14 cellular contexts compared by ENCODE assay signal in genomic region chr3:40717471-40717870, GRCh38.
DNase-seq lines count a peak whose midpoint lies in the region; ATAC-seq and TF ChIP-seq lines count a peak whose summit lies in the region.
"Had no signal": no experiment of that assay in that cellular context is flagged by ENCODE, and none has a peak within 500 bp of the region (broad histone marks: within the 10 kb centered on the region; RNA-seq: fewer than 3 reads in every experiment).

No MANE protein-coding gene starts in this region.

- intact Hi-C loops in dendritic cell treated with granulocyte-macrophage colony-stimulating factor and Interleukin-4, amounts not matched to agents 40 ng/mL and 50 ng/mL, for 4 days (cut with micrococcal nuclease): no loop called here
- intact Hi-C loops in spleen (cut with DNase I; ENCODE audit: low total_unique reads): no loop called here

- ATAC-seq in naive B cell (ENCODE audit: low read depth in 2 of 2) (no peak), GM18520 (IDR thresholded peaks at IDR 0.05; ENCODE audit: unreplicated experiment) (no peak)

- 86 to 100% (median 94%) methylated on average over 1 of the region's 1 CpG for WGBS in spleen, 5 donors

- no peaks in the 10 kb centered on the region for H3K9me3 Mint-ChIP-seq in dendritic cell treated with granulocyte-macrophage colony-stimulating factor and Interleukin-4, amounts not matched to agents 40 ng/mL and 50 ng/mL, for 4 days
- H3K9me3 Mint-ChIP-seq in naive B cell: peaks cover 0 to 2% (median 0%) of the 10 kb centered on the region in 7 donors
- H3K9me3 Mint-ChIP-seq: CD4-positive, alpha-beta memory T cell; H9 had no signal

- H3K27ac Mint-ChIP-seq in dendritic cell treated with granulocyte-macrophage colony-stimulating factor and Interleukin-4, amounts not matched to agents 40 ng/mL and 50 ng/mL, for 4 days: peak overlapping the region; percentile 33
- H3K27ac Mint-ChIP-seq in naive B cell: peak overlapping the region in 5 of 6 donors; percentile 34 to 79 (median 45)
- H3K27ac Mint-ChIP-seq: CD4-positive, alpha-beta memory T cell; H9 had no signal

- peak overlapping the region; percentile 0; the same call in 1 of the 2 replicates for H3K9ac ChIP-seq in OCI-LY1 (ENCODE audit: low read length)

- peak overlapping the region; percentile 88 for H3K27ac ChIP-seq in OCI-LY1 (ENCODE audit: low read depth, low read length, poor library complexity, severe bottlenecking)
- H3K27ac ChIP-seq in spleen: no peak overlapping the region
- H3K27ac ChIP-seq: C4-2B had no signal

- H3F3A ChIP-seq in OCI-LY1 (ENCODE audit: insufficient read depth, low read length): no peaks in the 10 kb centered on the region

- TF ChIP-seq POLR2A in spleen (IDR thresholded peaks at IDR 0.05): no peak

- no peaks in the 10 kb centered on the region for H4K20me1 ChIP-seq in OCI-LY1 (ENCODE audit: insufficient read depth, low read length)

- H3K36me3 Mint-ChIP-seq in dendritic cell treated with granulocyte-macrophage colony-stimulating factor and Interleukin-4, amounts not matched to agents 40 ng/mL and 50 ng/mL, for 4 days (ENCODE audit: low read depth): no peaks in the 10 kb centered on the region
- H3K36me3 Mint-ChIP-seq in naive B cell: no peaks in the 10 kb centered on the region
- H3K36me3 Mint-ChIP-seq: CD4-positive, alpha-beta memory T cell had no signal

- no peaks in the 10 kb centered on the region for H3K27me3 ChIP-seq in OCI-LY1 (ENCODE audit: insufficient read depth, low read length)
- H3K27me3 ChIP-seq in spleen (replicated peaks in 1 of 7): peaks cover 0 to 11% (median 0%) of the 10 kb centered on the region in 7 donors
- H3K27me3 ChIP-seq: BE2C had no signal

- TF ChIP-seq CTCF in OCI-LY1 (IDR thresholded peaks at IDR 0.05; ENCODE audit: low read length): no peak
- TF ChIP-seq CTCF in spleen (IDR thresholded peaks at IDR 0.05 in 8 of 11, conservative IDR thresholded peaks at IDR 0.05 in 3 of 11): no peak

- no peak overlapping the region for H3K4me3 Mint-ChIP-seq in dendritic cell treated with granulocyte-macrophage colony-stimulating factor and Interleukin-4, amounts not matched to agents 40 ng/mL and 50 ng/mL, for 4 days
- H3K4me3 Mint-ChIP-seq in naive B cell: peak overlapping the region in 1 of 8 donors; percentile 26
- H3K4me3 Mint-ChIP-seq: CD4-positive, alpha-beta memory T cell; H9 had no signal

- H3K9me2 ChIP-seq in OCI-LY1 (ENCODE audit: low read depth, low read length): no peaks in the 10 kb centered on the region

- H3K79me2 ChIP-seq in OCI-LY1 (ENCODE audit: insufficient read depth, low read length): no peaks in the 10 kb centered on the region

- no peak overlapping the region for H3K4me3 ChIP-seq in OCI-LY1 (ENCODE audit: low read depth, low read length, poor library complexity, severe bottlenecking)
- H3K4me3 ChIP-seq in spleen: no peak overlapping the region

- H3K4me1 ChIP-seq in OCI-LY1 (ENCODE audit: insufficient read depth, low read length, severe bottlenecking) (peaks cover 75% of the 10 kb centered on the region), spleen (peaks cover 5 to 38% (median 14%) of the 10 kb centered on the region in 6 donors)

- DNase-seq in naive B cell (no peak), SW480 (ENCODE audit: low spot score) (no peak), NCI-H2171 (lab: John Stamatoyannopoulos, UW) (no peak), spleen (no peak)
- DNase-seq: BE2C; CD4-positive, alpha-beta memory T cell; DND-41; GDM1; GOT3; H9 had no signal

- H3K9me3 ChIP-seq in OCI-LY1 (ENCODE audit: low read length) (no peaks in the 10 kb centered on the region), spleen (no peaks in the 10 kb centered on the region)
- H3K9me3 ChIP-seq: BE2C had no signal

- peak overlapping the region; percentile 7; the same call in 1 of the 2 replicates for H3K4me2 ChIP-seq in OCI-LY1 (ENCODE audit: low read length)

- peaks cover 41% of the 10 kb centered on the region for H3K4me1 Mint-ChIP-seq in dendritic cell treated with granulocyte-macrophage colony-stimulating factor and Interleukin-4, amounts not matched to agents 40 ng/mL and 50 ng/mL, for 4 days (ENCODE audit: low read depth)
- H3K4me1 Mint-ChIP-seq in naive B cell: peaks cover 51 to 59% (median 52%) of the 10 kb centered on the region in 3 donors

- H3K36me3 ChIP-seq in OCI-LY1 (ENCODE audit: insufficient read depth, low read length): no peaks in the 10 kb centered on the region
- no peaks in the 10 kb centered on the region for H3K36me3 ChIP-seq in spleen
- H3K36me3 ChIP-seq: BE2C had no signal

- peaks cover 4% of the 10 kb centered on the region for H3K27me3 Mint-ChIP-seq in dendritic cell treated with granulocyte-macrophage colony-stimulating factor and Interleukin-4, amounts not matched to agents 40 ng/mL and 50 ng/mL, for 4 days
- no peaks in the 10 kb centered on the region for H3K27me3 Mint-ChIP-seq in naive B cell

- H2AFZ ChIP-seq in OCI-LY1 (ENCODE audit: low read length): no peak overlapping the region
